Comparison of ENCODE assay signal across 10 cellular contexts in genomic region chr22:46731246-46732040, GRCh38.
A peak's percentile ranks its signal among the peaks of the same experiment; 100 is the strongest.
DNase-seq lines count a peak whose midpoint lies in the region; ATAC-seq and TF ChIP-seq lines count a peak whose summit lies in the region.
"Had no signal": no experiment of that assay in that cellular context is flagged by ENCODE, and none has a peak within 500 bp of the region (broad histone marks: within the 10 kb centered on the region; RNA-seq: fewer than 3 reads in every experiment).

No MANE protein-coding gene starts in this region.

- H3K4me1 Mint-ChIP-seq in stimulated activated naive CD8-positive, alpha-beta T cell treated with anti-CD3 and anti-CD28 coated beads, Interleukin-15, Interleukin-2, amounts not matched to agents 100 ng/mL and 50 ng/mL, for 24 hours (ENCODE audit: low read depth): peaks cover 65% of the 10 kb centered on the region

- H3K27me3 Mint-ChIP-seq in stimulated activated naive CD8-positive, alpha-beta T cell treated with anti-CD3 and anti-CD28 coated beads, Interleukin-15, Interleukin-2, amounts not matched to agents 100 ng/mL and 50 ng/mL, for 24 hours: no peaks in the 10 kb centered on the region

- ATAC-seq in GM18505 (IDR thresholded peaks at IDR 0.05; ENCODE audit: unreplicated experiment): no peak

- DNase-seq in NCI-H1417 (lab: John Stamatoyannopoulos, UW) (peak in 2 of 3 experiments; percentile 30 to 63), NCI-H1417 treated with DMSO at 0.1 percent for 48 hours (lab: John Stamatoyannopoulos, UW) (no peak), iPS-NIHi11 (ENCODE audit: low spot score) (peak; percentile 78), HCEC 1CT (no peak)
- DNase-seq in stimulated activated CD8-positive, alpha-beta memory T cell treated with anti-CD3 and anti-CD28 coated beads, Interleukin-4, amount 100 ng/mL, for 48 hours: no peak
- DNase-seq: 8988T, NCI-H524 treated with DMSO at 0.1 percent for 48 hours had no signal

- H3K36me3 Mint-ChIP-seq in stimulated activated naive CD8-positive, alpha-beta T cell treated with anti-CD3 and anti-CD28 coated beads, Interleukin-15, Interleukin-2, amounts not matched to agents 100 ng/mL and 50 ng/mL, for 24 hours (ENCODE audit: low read depth): peaks cover 29% of the 10 kb centered on the region

- peak overlapping the region; percentile 49; the same call in 1 of the 2 replicates for H3K27ac ChIP-seq in VCaP

- no peaks in the 10 kb centered on the region for H3K9me3 Mint-ChIP-seq in stimulated activated naive CD8-positive, alpha-beta T cell treated with anti-CD3 and anti-CD28 coated beads, Interleukin-15, Interleukin-2, amounts not matched to agents 100 ng/mL and 50 ng/mL, for 24 hours

- peak overlapping the region; percentile 71 for H3K4me3 Mint-ChIP-seq in stimulated activated naive CD8-positive, alpha-beta T cell treated with anti-CD3 and anti-CD28 coated beads, Interleukin-15, Interleukin-2, amounts not matched to agents 100 ng/mL and 50 ng/mL, for 24 hours

- no peak for TF ChIP-seq POLR2A in GM18505 (IDR thresholded peaks at IDR 0.05; ENCODE audit: borderline replicate concordance, extremely low read depth, insufficient read depth, insufficient read length)

- peak overlapping the region; percentile 94 for H3K27ac Mint-ChIP-seq in stimulated activated naive CD8-positive, alpha-beta T cell treated with anti-CD3 and anti-CD28 coated beads, Interleukin-15, Interleukin-2, amounts not matched to agents 100 ng/mL and 50 ng/mL, for 24 hours

- TF ChIP-seq CTCF in VCaP (conservative IDR thresholded peaks at IDR 0.05): no peak

Comparison
In these comparisons a context has a peak if more than half of its experiments do, and no peak if none do; other contexts are left out.
1. DNase-seq: peak in NCI-H1417 (2 of 3) and iPS-NIHi11 (single experiment); none in NCI-H1417 treated with DMSO at 0.1 percent for 48 hours (single experiment), HCEC 1CT (single experiment) and stimulated activated CD8-positive, alpha-beta memory T cell treated with anti-CD3 and anti-CD28 coated beads, Interleukin-4, amount 100 ng/mL, for 48 hours (single experiment).